In the genomic region with DNA sequence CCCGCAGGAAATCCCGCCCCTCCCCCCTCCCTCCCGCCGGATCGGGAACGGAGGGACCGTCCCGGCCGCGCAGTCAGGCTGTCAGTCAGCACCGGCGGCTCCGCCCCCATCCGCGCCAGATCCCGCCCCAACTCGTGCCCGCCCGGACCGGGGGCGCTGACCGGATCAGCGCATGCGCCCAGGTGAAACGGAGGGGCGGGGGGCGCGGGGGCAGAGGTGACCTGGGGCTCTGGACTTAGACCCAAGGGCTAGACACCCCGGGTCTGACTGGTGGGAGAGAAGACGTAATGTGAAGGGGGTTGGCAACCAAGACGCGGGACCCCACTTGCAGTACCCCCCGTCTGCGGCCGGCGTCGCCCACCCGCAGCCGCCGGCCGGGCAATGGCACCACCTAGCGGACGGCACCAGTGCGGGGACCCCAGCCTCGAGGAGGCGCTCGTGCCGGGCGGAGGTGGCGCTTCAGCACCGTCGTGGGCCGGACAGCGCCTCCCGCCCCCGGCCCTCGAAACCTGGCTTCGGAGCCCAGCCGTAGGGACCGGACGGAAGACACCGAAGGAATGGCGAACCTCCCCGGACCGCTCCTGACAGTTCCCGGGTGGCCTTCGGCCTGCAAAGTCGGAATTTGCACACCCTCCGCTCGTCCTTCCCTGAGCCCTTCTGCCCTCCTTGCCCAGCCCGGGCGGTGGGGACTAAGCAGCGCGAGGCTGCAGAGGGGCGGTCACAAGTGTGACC, we compare ENCODE assay signal across 1 cellular context.
TF ChIP-seq lines count a peak whose summit lies in the region.

A gene with protein sequence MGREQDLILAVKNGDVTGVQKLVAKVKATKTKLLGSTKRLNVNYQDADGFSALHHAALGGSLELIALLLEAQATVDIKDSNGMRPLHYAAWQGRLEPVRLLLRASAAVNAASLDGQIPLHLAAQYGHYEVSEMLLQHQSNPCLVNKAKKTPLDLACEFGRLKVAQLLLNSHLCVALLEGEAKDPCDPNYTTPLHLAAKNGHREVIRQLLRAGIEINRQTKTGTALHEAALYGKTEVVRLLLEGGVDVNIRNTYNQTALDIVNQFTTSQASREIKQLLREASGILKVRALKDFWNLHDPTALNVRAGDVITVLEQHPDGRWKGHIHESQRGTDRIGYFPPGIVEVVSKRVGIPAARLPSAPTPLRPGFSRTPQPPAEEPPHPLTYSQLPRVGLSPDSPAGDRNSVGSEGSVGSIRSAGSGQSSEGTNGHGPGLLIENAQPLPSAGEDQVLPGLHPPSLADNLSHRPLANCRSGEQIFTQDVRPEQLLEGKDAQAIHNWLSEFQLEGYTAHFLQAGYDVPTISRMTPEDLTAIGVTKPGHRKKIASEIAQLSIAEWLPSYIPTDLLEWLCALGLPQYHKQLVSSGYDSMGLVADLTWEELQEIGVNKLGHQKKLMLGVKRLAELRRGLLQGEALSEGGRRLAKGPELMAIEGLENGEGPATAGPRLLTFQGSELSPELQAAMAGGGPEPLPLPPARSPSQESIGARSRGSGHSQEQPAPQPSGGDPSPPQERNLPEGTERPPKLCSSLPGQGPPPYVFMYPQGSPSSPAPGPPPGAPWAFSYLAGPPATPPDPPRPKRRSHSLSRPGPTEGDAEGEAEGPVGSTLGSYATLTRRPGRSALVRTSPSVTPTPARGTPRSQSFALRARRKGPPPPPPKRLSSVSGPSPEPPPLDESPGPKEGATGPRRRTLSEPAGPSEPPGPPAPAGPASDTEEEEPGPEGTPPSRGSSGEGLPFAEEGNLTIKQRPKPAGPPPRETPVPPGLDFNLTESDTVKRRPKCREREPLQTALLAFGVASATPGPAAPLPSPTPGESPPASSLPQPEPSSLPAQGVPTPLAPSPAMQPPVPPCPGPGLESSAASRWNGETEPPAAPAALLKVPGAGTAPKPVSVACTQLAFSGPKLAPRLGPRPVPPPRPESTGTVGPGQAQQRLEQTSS (N-terminal part only) (minus strand): TSS at position 15 of the 732 bp plus-strand sequence. CDS start 1,733 bp downstream, outside the sequence.

TF ChIP-seq in IMR-90, 13 proteins besides CTCF, POLR2A, EP300 and RAD21:
- TF ChIP-seq, protein P1, sequence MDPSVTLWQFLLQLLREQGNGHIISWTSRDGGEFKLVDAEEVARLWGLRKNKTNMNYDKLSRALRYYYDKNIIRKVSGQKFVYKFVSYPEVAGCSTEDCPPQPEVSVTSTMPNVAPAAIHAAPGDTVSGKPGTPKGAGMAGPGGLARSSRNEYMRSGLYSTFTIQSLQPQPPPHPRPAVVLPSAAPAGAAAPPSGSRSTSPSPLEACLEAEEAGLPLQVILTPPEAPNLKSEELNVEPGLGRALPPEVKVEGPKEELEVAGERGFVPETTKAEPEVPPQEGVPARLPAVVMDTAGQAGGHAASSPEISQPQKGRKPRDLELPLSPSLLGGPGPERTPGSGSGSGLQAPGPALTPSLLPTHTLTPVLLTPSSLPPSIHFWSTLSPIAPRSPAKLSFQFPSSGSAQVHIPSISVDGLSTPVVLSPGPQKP (IDR thresholded peaks at IDR 0.05; ENCODE audit: borderline replicate concordance, low read depth, low read length) = no peak
- TF ChIP-seq MAFK (IDR thresholded peaks at IDR 0.05; ENCODE audit: low read depth, low read length) (no peak; the same call in 1 of the 2 replicates), RFX5 (IDR thresholded peaks at IDR 0.05; ENCODE audit: low read depth, low read length) (no peak), CEBPB (IDR thresholded peaks at IDR 0.05; ENCODE audit: low read depth, low read length) (no peak), BHLHE40 (IDR thresholded peaks at IDR 0.05; ENCODE audit: low read depth, low read length) (peak; percentile 84), CHD1 (IDR thresholded peaks at IDR 0.05; ENCODE audit: low read depth, low read length) (no peak), SMC3 (IDR thresholded peaks at IDR 0.05; ENCODE audit: low read depth, low read length) (peak; percentile 73), MXI1 (IDR thresholded peaks at IDR 0.05; ENCODE audit: borderline replicate concordance, low read depth, low read length) (peak; percentile 96), NFE2L2 (IDR thresholded peaks at IDR 0.05; ENCODE audit: low read depth, low read length) (no peak), RCOR1 (IDR thresholded peaks at IDR 0.05; ENCODE audit: insufficient replicate concordance, low read length) (no peak), MAZ (IDR thresholded peaks at IDR 0.05; ENCODE audit: borderline replicate concordance, low read depth, low read length) (peak; percentile 67; the same call in 1 of the 2 replicates), FOS (IDR thresholded peaks at IDR 0.05; ENCODE audit: low read depth, low read length) (no peak)
- TF ChIP-seq, protein P2, sequence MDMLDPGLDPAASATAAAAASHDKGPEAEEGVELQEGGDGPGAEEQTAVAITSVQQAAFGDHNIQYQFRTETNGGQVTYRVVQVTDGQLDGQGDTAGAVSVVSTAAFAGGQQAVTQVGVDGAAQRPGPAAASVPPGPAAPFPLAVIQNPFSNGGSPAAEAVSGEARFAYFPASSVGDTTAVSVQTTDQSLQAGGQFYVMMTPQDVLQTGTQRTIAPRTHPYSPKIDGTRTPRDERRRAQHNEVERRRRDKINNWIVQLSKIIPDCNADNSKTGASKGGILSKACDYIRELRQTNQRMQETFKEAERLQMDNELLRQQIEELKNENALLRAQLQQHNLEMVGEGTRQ (IDR thresholded peaks at IDR 0.05; ENCODE audit: low read depth, low read length) = 0 out of 2 replicates have a peak, but pooled peaks have one; percentile 25
